Comparison of ENCODE assay signal across 12 cellular contexts in genomic region chr12:71654200-71654599, GRCh38.
"Had no signal": no experiment of that assay in that cellular context is flagged by ENCODE, and none has a peak within 500 bp of the region (broad histone marks: within the 10 kb centered on the region; RNA-seq: fewer than 3 reads in every experiment).

No MANE protein-coding gene starts in this region.

- H3K9me3 Mint-ChIP-seq: activated CD4-positive, alpha-beta memory T cell treated with anti-CD3 and anti-CD28 coated beads for 36 hours; activated naive CD4-positive, alpha-beta T cell treated with anti-CD3 and anti-CD28 coated beads, Interleukin-2, amount 50 U/mL, for 72 hours; nephron progenitor cell had no signal

- H3K4me3 Mint-ChIP-seq: activated CD4-positive, alpha-beta memory T cell treated with anti-CD3 and anti-CD28 coated beads for 36 hours; nephron progenitor cell had no signal

- H3K27me3 ChIP-seq: ascending aorta, heart left ventricle had no signal

- H3K27ac ChIP-seq: ascending aorta, heart left ventricle, prostate gland had no signal

- H3K27me3 Mint-ChIP-seq: activated CD4-positive, alpha-beta memory T cell treated with anti-CD3 and anti-CD28 coated beads for 36 hours had no signal

- H3K4me1 Mint-ChIP-seq: nephron progenitor cell had no signal

- H3K4me3 ChIP-seq: ascending aorta, heart left ventricle, mucosa of descending colon, prostate gland had no signal

- H3K27ac Mint-ChIP-seq: activated CD4-positive, alpha-beta memory T cell treated with anti-CD3 and anti-CD28 coated beads for 36 hours; nephron progenitor cell had no signal

- H3K4me1 ChIP-seq: prostate gland had no signal

- DNase-seq: activated CD4-positive, alpha-beta memory T cell treated with anti-CD3 and anti-CD28 coated beads for 36 hours; activated CD4-positive, CD25-positive, alpha-beta regulatory T cell treated with anti-CD3 and anti-CD28 coated beads, Interleukin-2, amount 50 U/mL, for 72 hours; heart left ventricle; nephron progenitor cell; SK-N-SH; stimulated activated CD4-positive, alpha-beta T cell treated with anti-CD3 and anti-CD28 coated beads, Interleukin-2, amount 100 ng/mL, for 24 hours; stimulated activated naive CD4-positive, alpha-beta T cell treated with Interleukin-2 at 50 U/mL for 16 hours had no signal

- ATAC-seq: heart left ventricle, mucosa of descending colon, sciatic nerve had no signal

- H3K36me3 ChIP-seq: prostate gland had no signal

- H3K9me3 ChIP-seq: mucosa of descending colon, prostate gland had no signal
